ENCODE assay signal across 8 cellular contexts in genomic region chr10:26780793-26781601, GRCh38.
DNase-seq lines count a peak whose midpoint lies in the region; ATAC-seq, FAIRE-seq and TF ChIP-seq lines count a peak whose summit lies in the region.

No MANE protein-coding gene starts in this region.

- no peaks in the 10 kb centered on the region for H3K36me3 ChIP-seq in MG63
- no peaks in the 10 kb centered on the region for H3K36me3 ChIP-seq in pancreas
- H3K36me3 ChIP-seq in ascending aorta, result no peaks in the 10 kb centered on the region

- DNase-seq in GM12892 (ENCODE audit: insufficient read length) (no peak), MG63 (peak; percentile 68), dedifferentiated amniotic fluid mesenchymal stem cell (ENCODE audit: extremely low spot score) (peak; percentile 80), pancreas (peak in 1 of 6 donors; percentile 14), ascending aorta (ENCODE audit: low spot score in 2 of 2) (no peak), posterior vena cava (ENCODE audit: low spot score) (no peak), NAMALWA (ENCODE audit: low spot score) (no peak)

- H3K27me3 ChIP-seq in MG63 (no peaks in the 10 kb centered on the region), pancreas (no peaks in the 10 kb centered on the region), ascending aorta (no peaks in the 10 kb centered on the region)

- TF ChIP-seq POLR2A in GM12892 (IDR thresholded peaks at IDR 0.05; ENCODE audit: low read depth, low read length), result no peak

- H3K4me3 ChIP-seq in MG63 (no peak overlapping the region), pancreas (no peak overlapping the region), ascending aorta (no peak overlapping the region)

- intact Hi-C loops in pancreas (cut with DNase I) (no loop called here), ascending aorta (cut with DNase I) (no loop called here), posterior vena cava (cut with DNase I) (no loop called here)

- FAIRE-seq in GM12892 (lab: Jason Lieb, UNC) (peak; percentile 87), pancreas (lab: Jason Lieb, UNC) (no peak)

- 60% methylated on average over 4 of the region's 4 CpGs for WGBS in pancreas, 2 donors

- H3K9me3 ChIP-seq in MG63 (no peaks in the 10 kb centered on the region), pancreas (no peaks in the 10 kb centered on the region), ascending aorta (peaks cover 0 to 5% of the 10 kb centered on the region in 2 donors)

- TF ChIP-seq CTCF in pancreas (IDR thresholded peaks at IDR 0.05) (no peak), ascending aorta (IDR thresholded peaks at IDR 0.05) (no peak)

- peak overlapping the region in 2 of 4 donors; percentile 4 to 31 for H3K27ac ChIP-seq in pancreas
- H3K27ac ChIP-seq in ascending aorta, result peak overlapping the region in 1 of 2 donors; percentile 31

- H3K4me1 ChIP-seq in pancreas (peaks cover 0 to 7% (median 6%) of the 10 kb centered on the region in 3 donors), ascending aorta (peaks cover 6 to 10% of the 10 kb centered on the region in 2 donors)

- ATAC-seq in GM21786 (IDR thresholded peaks at IDR 0.05; ENCODE audit: unreplicated experiment) (peak; percentile 68), pancreas (peak in 3 of 4 donors; percentile 52 to 72 (median 61))

Comparison
In these comparisons a context has a peak if more than half of its experiments do, and no peak if none do; other contexts are left out.
1. DNase-seq: peak in MG63 (single experiment) and dedifferentiated amniotic fluid mesenchymal stem cell (single experiment); none in GM12892 (single experiment), ascending aorta (0 of 2), posterior vena cava (single experiment) and NAMALWA (single experiment).